8 cellular contexts compared by ENCODE assay signal in the genomic region with DNA sequence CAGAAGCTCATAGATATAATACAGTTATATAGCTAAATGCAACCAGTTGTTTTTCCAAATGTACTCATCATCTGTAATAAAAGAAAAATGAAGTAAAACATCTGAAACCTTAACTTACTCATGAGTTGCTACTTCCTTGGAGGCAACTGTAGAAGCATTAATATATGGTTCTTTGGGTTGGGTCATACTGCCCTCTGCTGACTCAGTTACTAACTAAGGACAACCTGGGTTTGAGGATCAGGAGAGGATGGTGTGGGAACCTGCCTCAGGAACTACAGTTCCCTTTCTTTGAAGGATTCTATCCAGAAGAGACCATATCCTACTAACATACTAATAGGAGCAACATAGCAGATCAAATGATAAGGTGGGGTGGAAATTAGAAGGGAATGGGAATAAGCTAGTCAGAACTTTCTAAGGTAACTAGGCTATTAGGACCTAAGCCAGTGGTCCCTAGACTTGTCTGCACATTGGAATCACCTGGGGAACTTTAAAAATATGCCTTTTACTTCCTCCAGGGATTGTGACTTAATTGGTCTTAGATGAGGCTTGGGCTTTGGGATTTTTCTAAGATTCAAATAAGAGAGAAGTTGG. TPM values are rescaled to one million over a fixed set of nuclear protein-coding genes. Genes with fewer than 3 reads are reported as not detected.
A peak's percentile ranks its signal among the peaks of the same experiment; 100 is the strongest.
DNase-seq lines count a peak whose midpoint lies in the region; ATAC-seq and TF ChIP-seq lines count a peak whose summit lies in the region.

No MANE protein-coding gene starts in this region.

- no peak overlapping the region for H3K4me3 Mint-ChIP-seq in memory B cell

- DNase-seq in A172 (ENCODE audit: low spot score) (peak; percentile 49), DMS53 (lab: John Stamatoyannopoulos, UW) (peak; percentile 69), RWPE1 (ENCODE audit: low spot score) (peak; percentile 50), dermis blood vessel endothelial cell (peak; percentile 77), memory B cell (ENCODE audit: low spot score in 2 of 2) (peak; percentile 13 to 33), OCI-M2 (lab: John Stamatoyannopoulos, UW; ENCODE audit: unreplicated experiment) (no peak)

- H3K9me3 Mint-ChIP-seq in memory B cell, result no peaks in the 10 kb centered on the region

- no peak overlapping the region for H3K27ac Mint-ChIP-seq in memory B cell

- peaks cover 4% of the 10 kb centered on the region for H3K4me1 Mint-ChIP-seq in memory B cell

- H3K27ac ChIP-seq in RWPE1, result no peak overlapping the region

- POLR2A ChIA-PET in RWPE1 (lab: Yijun Ruan, JAX; ENCODE audit: low non-redundant PET), result no interaction called here

- H3K36me3 Mint-ChIP-seq in memory B cell, result peaks cover 18% of the 10 kb centered on the region

- H3K27me3 Mint-ChIP-seq in memory B cell, result no peaks in the 10 kb centered on the region

- CTCF ChIA-PET in RWPE1 (lab: Yijun Ruan, JAX), result interaction anchor here (0.6 to 1.4 kb wide), 8 partner anchors 12 to 152 kb away, joined by 3 to 6 read pairs (median 4); no protein-coding TSS in a partner anchor

- ATAC-seq in HG02981 (IDR thresholded peaks at IDR 0.05; ENCODE audit: unreplicated experiment) (peak; percentile 71), memory B cell (ENCODE audit: low read depth) (peak; percentile 74), GM18519 (IDR thresholded peaks at IDR 0.05; ENCODE audit: low FRiP score, unreplicated experiment) (no peak)

- peak; percentile 69 for TF ChIP-seq CTCF in RWPE1 (conservative IDR thresholded peaks at IDR 0.05; ENCODE audit: low read depth)

RNA-seq across cellular contexts. Expression of gene COX15, which starts 20.7 kb away (rescaled TPM):
- total RNA-seq in A172 (2014; rRNA removed; shearing (Covaris generic)), result 46.8 and 48.7 TPM in 2 replicates
- 41.7 and 54.2 TPM in 2 replicates for total RNA-seq in dermis blood vessel endothelial cell

RNA-seq across cellular contexts. Expression of gene CUTC, which starts 20.8 kb away (rescaled TPM):
- total RNA-seq in A172 (2014; rRNA removed; shearing (Covaris generic)), result 39.2 and 39.4 TPM in 2 replicates
- 31.5 and 34.2 TPM in 2 replicates for total RNA-seq in dermis blood vessel endothelial cell

RNA-seq across cellular contexts. Expression of gene ENTPD7, which starts 51.9 kb away (rescaled TPM):
- total RNA-seq in A172 (2014; rRNA removed; shearing (Covaris generic)), result 23.7 and 30.8 TPM in 2 replicates
- total RNA-seq in dermis blood vessel endothelial cell, result 23.0 and 25.2 TPM in 2 replicates
